24 cellular contexts compared by ENCODE assay signal in genomic region chr11:83663984-83664383, GRCh38.
"Had no signal": no experiment of that assay in that cellular context is flagged by ENCODE, and none has a peak within 500 bp of the region (broad histone marks: within the 10 kb centered on the region; RNA-seq: fewer than 3 reads in every experiment).

No MANE protein-coding gene starts in this region.

- H3K4me1 ChIP-seq: ascending aorta, breast epithelium had no signal

- H3K9me3 ChIP-seq: ascending aorta, breast epithelium had no signal

- ATAC-seq: activated CD4-positive, alpha-beta T cell treated with anti-CD3 and anti-CD28 coated beads for 36 hours; activated CD8-positive, alpha-beta memory T cell treated with anti-CD3 and anti-CD28 coated beads, Interleukin-2, amount 10 ng/mL, durations not matched to agents 7 days and 5 days; activated CD8-positive, alpha-beta T cell treated with anti-CD3 and anti-CD28 coated beads, Interleukin-2, amount 10 ng/mL, durations not matched to agents 7 days and 5 days; activated naive CD4-positive, alpha-beta T cell treated with anti-CD3 and anti-CD28 coated beads, Interleukin-2, amount 50 U/mL, for 72 hours; esophagus mucosa had no signal

- H3K27me3 ChIP-seq: ascending aorta, breast epithelium, cardiac muscle cell, dorsolateral prefrontal cortex had no signal

- H3K36me3 ChIP-seq: ascending aorta, breast epithelium, cardiac muscle cell had no signal

- DNase-seq: activated CD4-positive, alpha-beta memory T cell treated with anti-CD3 and anti-CD28 coated beads for 36 hours; activated CD4-positive, alpha-beta T cell treated with anti-CD3 and anti-CD28 coated beads for 36 hours; activated CD4-positive, alpha-beta T cell treated with anti-CD3 and anti-CD28 coated beads, Interleukin-2, amount 10 ng/mL, durations not matched to agents 24 days and 14 days; activated CD4-positive, CD25-positive, alpha-beta regulatory T cell; activated CD4-positive, CD25-positive, alpha-beta regulatory T cell treated with anti-CD3 and anti-CD28 coated beads, Interleukin-2, amount 50 U/mL, for 72 hours; activated CD8-positive, alpha-beta memory T cell treated with anti-CD3 and anti-CD28 coated beads, Interleukin-2, amount 10 ng/mL, durations not matched to agents 7 days and 5 days; activated CD8-positive, alpha-beta memory T cell treated with anti-CD3 and anti-CD28 coated beads, Interleukin-2, amount 50 U/mL, for 4 hours; activated CD8-positive, alpha-beta T cell treated with anti-CD3 and anti-CD28 coated beads, Interleukin-2, amount 10 ng/mL, durations not matched to agents 7 days and 5 days; activated gamma-delta T cell; activated naive CD4-positive, alpha-beta T cell; activated naive CD4-positive, alpha-beta T cell treated with anti-CD3 and anti-CD28 coated beads, Interleukin-2, amount 10 ng/mL, durations not matched to agents 7 days and 5 days; activated naive CD8-positive, alpha-beta T cell treated with anti-CD3 and anti-CD28 coated beads, Interleukin-2, amount 10 ng/mL, durations not matched to agents 7 days and 5 days; activated T-cell treated with anti-CD3 and anti-CD28 coated beads, Interleukin-2, amount 50 U/mL, for 1 hour; activated T-cell treated with anti-CD3 and anti-CD28 coated beads, Interleukin-2, amount 50 U/mL, for 48 hours; dorsolateral prefrontal cortex; effector memory CD4-positive, alpha-beta T cell; endodermal cell; T-helper 2 cell had no signal

- H3K4me3 ChIP-seq: ascending aorta, breast epithelium, cardiac muscle cell, coronary artery, dorsolateral prefrontal cortex had no signal

- H3K27ac ChIP-seq: ascending aorta, breast epithelium, cardiac muscle cell, coronary artery had no signal
